8 cellular contexts compared by ENCODE assay signal in the genomic region with DNA sequence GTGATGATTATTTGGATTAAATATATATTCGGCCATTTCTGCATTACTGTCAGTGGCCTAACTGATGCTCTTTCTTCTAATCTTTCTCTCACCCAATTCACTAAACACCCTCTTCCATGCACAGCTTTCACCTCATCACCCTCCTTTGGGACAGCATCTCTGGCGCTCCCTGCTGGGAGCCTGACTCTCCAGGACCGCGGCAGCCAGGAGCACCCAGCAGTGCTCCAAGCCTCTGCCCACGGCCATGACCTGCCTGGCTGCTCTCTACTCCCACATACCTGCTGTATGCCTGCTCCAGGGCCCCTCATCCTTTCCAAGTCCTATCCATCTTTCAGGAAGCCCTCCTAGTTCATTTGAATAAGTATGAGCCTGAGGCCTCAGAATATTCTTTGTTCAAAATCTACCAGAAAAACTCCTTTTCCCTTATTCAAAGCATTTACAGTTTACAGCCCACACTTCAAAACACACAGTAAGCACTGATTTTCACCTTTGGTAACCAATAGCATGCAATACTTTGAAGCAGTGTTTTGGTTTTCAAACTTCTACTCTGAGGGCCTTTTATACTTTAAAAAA. TPM values are rescaled to one million over a fixed set of nuclear protein-coding genes. Genes with fewer than 3 reads are reported as not detected.
A peak's percentile ranks its signal among the peaks of the same experiment; 100 is the strongest.
DNase-seq lines count a peak whose midpoint lies in the region; ATAC-seq and TF ChIP-seq lines count a peak whose summit lies in the region.

No MANE protein-coding gene starts in this region.

- TF ChIP-seq CTCF in AG04450 (IDR thresholded peaks at IDR 0.05; ENCODE audit: low read depth, low read length), result peak; percentile 42
- TF ChIP-seq CTCF in GM12875 (IDR thresholded peaks at IDR 0.05; ENCODE audit: borderline replicate concordance, insufficient read depth, low read depth, low read length), result peak; percentile 55; the same call in 1 of the 2 replicates
- TF ChIP-seq CTCF in foreskin keratinocyte (conservative IDR thresholded peaks at IDR 0.05), result peak; percentile 61
- TF ChIP-seq CTCF in omental fat pad (IDR thresholded peaks at IDR 0.05), result no peak

- POLR2A ChIA-PET in AG04450 (lab: Yijun Ruan, JAX), result no interaction called here

- H3K9me3 ChIP-seq in AG04450 (ENCODE audit: control insufficient read depth, insufficient read depth, low read length), result no peaks in the 10 kb centered on the region

- ATAC-seq in foreskin keratinocyte, result peak; percentile 58
- ATAC-seq in omental fat pad (ENCODE audit: low FRiP score), result no peak

- H3K27me3 ChIP-seq in AG04450 (ENCODE audit: control insufficient read depth, insufficient read depth, low read length) (peaks cover 12% of the 10 kb centered on the region), foreskin keratinocyte (peaks cover 47% of the 10 kb centered on the region)

- DNase-seq in AG04450 (ENCODE audit: low read depth, low spot score) (no peak), RPMI8226 (peak; percentile 59), foreskin keratinocyte (no peak), omental fat pad (ENCODE audit: low spot score) (no peak), activated gamma-delta T cell treated with Interleukin-2 at 50 U/mL for 16 hours (no peak), NCI-H2107 (lab: John Stamatoyannopoulos, UW) (no peak)
- DNase-seq in stimulated activated CD4-positive, alpha-beta T cell treated with anti-CD3 and anti-CD28 coated beads, Interleukin-4, amount 100 ng/mL, for 4 hours, result no peak

- CTCF ChIA-PET in AG04450 (lab: Charles Lee), result interaction anchor here (0.7 to 1.5 kb wide), 3 partner anchors 11 to 128 kb away, joined by 3 to 6 read pairs (median 3); no protein-coding TSS in a partner anchor

- H3K27ac ChIP-seq in AG04450 (ENCODE audit: low read depth, low read length) (no peak overlapping the region), foreskin keratinocyte (no peak overlapping the region)

- H3K4me1 ChIP-seq in foreskin keratinocyte, result no peaks in the 10 kb centered on the region

- H3K4me3 ChIP-seq in AG04450 (ENCODE audit: low read depth, low read length) (no peak overlapping the region), GM12875 (ENCODE audit: low read depth, low read length) (no peak overlapping the region)

RNA-seq across cellular contexts. Expression of a gene that starts 15.2 kb away (rescaled TPM):
- not detected in 2 replicates for polyA plus RNA-seq in AG04450 (2011; rRNA removed)
- polyA minus RNA-seq in AG04450 (2011; rRNA and poly(A)+ RNA removed), result not detected in 2 replicates
- total RNA-seq in foreskin keratinocyte, result not detected in 2 replicates
- polyA plus RNA-seq in foreskin keratinocyte, result not detected in 2 replicates
- total RNA-seq in omental fat pad, result not detected

RNA-seq across cellular contexts. Expression of a gene that starts 51.2 kb away (rescaled TPM):
- polyA plus RNA-seq in AG04450 (2011; rRNA removed), result not detected in 2 replicates
- not detected in 2 replicates for polyA minus RNA-seq in AG04450 (2011; rRNA and poly(A)+ RNA removed)
- total RNA-seq in foreskin keratinocyte, result not detected in 2 replicates
- not detected in 2 replicates for polyA plus RNA-seq in foreskin keratinocyte
- 100 to 1,000 TPM; 103 to 386 (median 203) TPM for total RNA-seq in omental fat pad

Comparison
In these comparisons a context has a peak if more than half of its experiments do, and no peak if none do; other contexts are left out.
1. CTCF ChIP-seq: peak in AG04450 (single experiment), GM12875 (single experiment) and foreskin keratinocyte (single experiment); none in omental fat pad (0 of 3).
2. RNA of a gene that starts 51.2 kb away (total RNA-seq): 103 to 386 TPM in omental fat pad; not detected in foreskin keratinocyte; every median in the first group is over 100 times any median in the second.